Comparison of ENCODE assay signal across 13 cellular contexts in the genomic region with DNA sequence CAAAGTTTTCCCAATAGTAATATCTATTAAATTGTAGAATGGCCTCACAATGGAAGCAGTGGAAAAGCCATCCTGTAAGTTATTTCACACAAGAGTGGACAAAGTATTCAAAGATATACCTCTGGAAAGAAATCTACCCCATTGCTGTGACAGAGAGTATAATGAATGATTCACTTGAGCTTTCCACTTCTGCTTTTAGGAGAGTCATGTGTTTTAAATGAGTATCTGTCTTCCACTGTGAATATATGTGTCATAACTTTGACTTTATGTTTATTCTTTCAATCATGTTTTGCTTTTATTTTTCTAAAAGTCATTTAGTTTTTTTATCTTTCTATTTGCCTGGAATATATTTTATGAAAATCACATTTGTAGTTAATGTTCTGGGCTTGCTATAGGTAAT.
A peak's percentile ranks its signal among the peaks of the same experiment; 100 is the strongest.
DNase-seq lines count a peak whose midpoint lies in the region; ATAC-seq and TF ChIP-seq lines count a peak whose summit lies in the region.
"Had no signal": no experiment of that assay in that cellular context is flagged by ENCODE, and none has a peak within 500 bp of the region (broad histone marks: within the 10 kb centered on the region; RNA-seq: fewer than 3 reads in every experiment).

No MANE protein-coding gene starts in this region.

- DNase-seq in NCI-H1436 treated with DMSO at 0.1 percent for 48 hours (lab: John Stamatoyannopoulos, UW) (no peak), cardiac septum (ENCODE audit: low spot score) (no peak), NK-92 (lab: John Stamatoyannopoulos, UW; ENCODE audit: unreplicated experiment) (no peak), DMS153 (lab: John Stamatoyannopoulos, UW) (no peak)
- DNase-seq: NCI-H446 treated with DMSO at 0.1 percent for 48 hours, Right ventricle myocardium superior, tibial artery had no signal

- no peaks in the 10 kb centered on the region for H3K79me2 ChIP-seq in OCI-LY3 (ENCODE audit: low read length)

- H3K27ac ChIP-seq in OCI-LY3 (ENCODE audit: low read length): no peak overlapping the region
- H3K27ac ChIP-seq: C4-2B, tibial artery, VCaP had no signal

- H3K27me3 ChIP-seq in OCI-LY3 (ENCODE audit: low read depth, low read length): no peaks in the 10 kb centered on the region
- H3K27me3 ChIP-seq: tibial artery had no signal

- peak overlapping the region; percentile 10; the same call in 1 of the 2 replicates for H3K4me3 ChIP-seq in OCI-LY3 (ENCODE audit: low read length)
- H3K4me3 ChIP-seq: tibial artery had no signal

- H3K36me3 ChIP-seq in OCI-LY3 (replicated peaks; ENCODE audit: low read depth, low read length): no peaks in the 10 kb centered on the region
- H3K36me3 ChIP-seq: tibial artery had no signal

- no peaks in the 10 kb centered on the region for H4K20me1 ChIP-seq in OCI-LY3 (ENCODE audit: insufficient read depth, low read length)

- ATAC-seq in GM18868 (IDR thresholded peaks at IDR 0.05; ENCODE audit: unreplicated experiment) (peak; percentile 90), GM21529 (IDR thresholded peaks at IDR 0.05; ENCODE audit: unreplicated experiment) (peak; percentile 96), HG03095 (IDR thresholded peaks at IDR 0.05; ENCODE audit: unreplicated experiment) (peak; percentile 97)

- no peaks in the 10 kb centered on the region for H3K9me3 ChIP-seq in OCI-LY3 (ENCODE audit: insufficient read depth, low read length)
- H3K9me3 ChIP-seq: tibial artery had no signal

- H3K4me2 ChIP-seq in OCI-LY3 (ENCODE audit: low read length): peak overlapping the region; percentile 68

- no peak overlapping the region for H3K9ac ChIP-seq in OCI-LY3 (ENCODE audit: low read length)

- intact Hi-C loops in cardiac septum (cut with DNase I): no loop called here

- H3K4me1 ChIP-seq in OCI-LY3 (ENCODE audit: low read length): peaks cover 30% of the 10 kb centered on the region
- H3K4me1 ChIP-seq: tibial artery had no signal

- no peak overlapping the region for H2AFZ ChIP-seq in OCI-LY3 (ENCODE audit: low read depth, low read length)

- no peak for TF ChIP-seq CTCF in OCI-LY3 (IDR thresholded peaks at IDR 0.05; ENCODE audit: low read depth, low read length)
